ENCODE assay signal across 19 cellular contexts in the genomic region with DNA sequence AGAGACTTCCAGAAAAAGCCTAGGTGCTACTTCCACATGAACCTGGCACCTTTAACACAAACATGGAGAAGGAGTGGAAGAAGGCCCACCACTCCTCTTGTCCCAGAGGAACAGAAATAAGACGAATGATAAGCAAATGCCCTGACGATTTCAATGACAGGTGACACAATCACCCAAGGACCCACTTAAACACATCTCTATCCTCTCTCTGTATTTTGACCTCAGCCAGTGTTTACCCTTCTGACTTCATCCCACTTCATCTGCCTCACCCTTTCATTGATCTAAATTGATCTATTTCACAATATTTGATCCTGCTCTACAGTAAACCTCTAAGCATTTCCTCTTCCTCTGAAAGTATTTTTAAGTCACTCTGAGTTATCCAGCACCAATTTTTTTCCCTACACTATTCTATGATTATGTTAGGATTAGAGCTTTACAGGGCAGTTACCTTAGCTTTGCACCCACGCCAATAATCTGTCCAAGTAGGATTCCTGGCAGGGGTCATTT. TPM values are rescaled to one million over a fixed set of nuclear protein-coding genes. Genes with fewer than 3 reads are reported as not detected.
A peak's percentile ranks its signal among the peaks of the same experiment; 100 is the strongest.
DNase-seq lines count a peak whose midpoint lies in the region; ATAC-seq, FAIRE-seq and TF ChIP-seq lines count a peak whose summit lies in the region.
"Had no signal": no experiment of that assay in that cellular context is flagged by ENCODE, and none has a peak within 500 bp of the region (broad histone marks: within the 10 kb centered on the region; RNA-seq: fewer than 3 reads in every experiment).

No MANE protein-coding gene starts in this region.

- H3K4me1 Mint-ChIP-seq in activated CD8-positive, alpha-beta T cell treated with anti-CD3 and anti-CD28 coated beads for 36 hours (ENCODE audit: low read depth), result no peaks in the 10 kb centered on the region
- H3K4me1 Mint-ChIP-seq in Calu3 (ENCODE audit: low read depth, unreplicated experiment), result peaks cover 32% of the 10 kb centered on the region

- DNase-seq in DMS53 treated with DMSO at 0.1 percent for 48 hours (lab: John Stamatoyannopoulos, UW; ENCODE audit: unreplicated experiment) (peak; percentile 5), HuH-7.5 (ENCODE audit: low spot score) (peak; percentile 37), K562 (ENCODE audit: extremely low read depth in 1 of 4, low spot score in 3 of 4) (no peak), psoas muscle (no peak), D721Med (ENCODE audit: insufficient read length, low spot score) (no peak), Calu3 (no peak)
- DNase-seq in activated CD8-positive, alpha-beta T cell treated with anti-CD3 and anti-CD28 coated beads for 36 hours, result no peak
- DNase-seq: CD8-positive, alpha-beta memory T cell; DMS79; MV-4-11; NCI-H1105 treated with DMSO at 0.1 percent for 48 hours; NCI-H1694; NCI-H446 treated with DMSO at 0.1 percent for 48 hours; PC-9; SHP77 treated with DMSO at 0.1 percent for 48 hours had no signal

- no peak overlapping the region for H3K4me3 Mint-ChIP-seq in activated CD8-positive, alpha-beta T cell treated with anti-CD3 and anti-CD28 coated beads for 36 hours
- no peak overlapping the region for H3K4me3 Mint-ChIP-seq in Calu3 (ENCODE audit: low read depth, unreplicated experiment)
- H3K4me3 Mint-ChIP-seq: CD8-positive, alpha-beta memory T cell had no signal

- no peak for TF ChIP-seq CTCF in K562 (IDR thresholded peaks at IDR 0.05 in 2 of 3, conservative IDR thresholded peaks at IDR 0.05 in 1 of 3; ENCODE audit: insufficient read depth in 2 of 3, low read depth in 1 of 3, low read length in 3 of 3)
- no peak for TF ChIP-seq CTCF in psoas muscle (IDR thresholded peaks at IDR 0.05)
- TF ChIP-seq CTCF in activated CD8-positive, alpha-beta T cell treated with anti-CD3 and anti-CD28 coated beads for 36 hours (IDR thresholded peaks at IDR 0.05), result no peak
- no peak for TF ChIP-seq CTCF in D721Med (IDR thresholded peaks at IDR 0.05; ENCODE audit: insufficient read depth, missing control alignments)
- no peak for TF ChIP-seq CTCF in Calu3 (IDR thresholded peaks at IDR 0.05; ENCODE audit: unreplicated experiment)

- H3K27me3 Mint-ChIP-seq in activated CD8-positive, alpha-beta T cell treated with anti-CD3 and anti-CD28 coated beads for 36 hours, result no peaks in the 10 kb centered on the region
- H3K27me3 Mint-ChIP-seq in Calu3 (ENCODE audit: unreplicated experiment), result no peaks in the 10 kb centered on the region
- H3K27me3 Mint-ChIP-seq: CD8-positive, alpha-beta memory T cell had no signal

- peaks cover 45% of the 10 kb centered on the region for H3K36me3 Mint-ChIP-seq in activated CD8-positive, alpha-beta T cell treated with anti-CD3 and anti-CD28 coated beads for 36 hours (ENCODE audit: low read depth)
- peaks cover 20% of the 10 kb centered on the region for H3K36me3 Mint-ChIP-seq in Calu3 (ENCODE audit: insufficient read depth, unreplicated experiment)

- no peak for TF ChIP-seq RAD21 in K562 (CRISPR knock-in tag; conservative IDR thresholded peaks at IDR 0.05 in 1 of 2, IDR thresholded peaks at IDR 0.05 in 1 of 2)

- POLR2A ChIA-PET in K562 (lab: Yijun Ruan, JAX), result interaction anchor here (0.6 to 1.3 kb wide), 3 partner anchors 9 to 901 kb away, joined by 3 to 4 read pairs (median 3); a partner anchor contains a TSS
- POLR2A ChIA-PET in activated CD8-positive, alpha-beta T cell treated with anti-CD3 and anti-CD28 coated beads for 36 hours (lab: Charles Lee), result interaction anchor here (1.1 to 1.5 kb wide), 2 partner anchors 8 to 10 kb away, joined by 3 to 5 read pairs; a partner anchor contains a TSS

- no peak for TF ChIP-seq POLR2A in K562 (conservative IDR thresholded peaks at IDR 0.05)

- peaks cover 79% of the 10 kb centered on the region for H3K79me2 ChIP-seq in K562 (ENCODE audit: control insufficient read depth, insufficient read depth, low read length)

- in situ Hi-C loops in K562 (cut with MboI), result no loop called here

- no TSS peak for BruUV-seq in K562 (replicated peaks; lab: Mats Ljungman, UMichigan)
- BruUV-seq in Calu3 (replicated peaks; lab: Mats Ljungman, UMichigan), result no TSS peak

- H3K4me1 ChIP-seq in K562 (replicated peaks in 1 of 2; ENCODE audit: control insufficient read depth in 2 of 2, insufficient read depth in 2 of 2, low read length in 2 of 2) (no peaks in the 10 kb centered on the region), psoas muscle (peaks cover 38% of the 10 kb centered on the region)

- H3K36me3 ChIP-seq in K562 (ENCODE audit: control insufficient read depth, insufficient read depth, low read length) (peaks cover 79% of the 10 kb centered on the region), psoas muscle (ENCODE audit: insufficient read depth in 1 of 2, low read depth in 1 of 2) (peaks cover 29 to 43% of the 10 kb centered on the region in 2 donors)

- H2AFZ ChIP-seq in K562 (ENCODE audit: low read depth, low read length), result no peak overlapping the region
- H2AFZ ChIP-seq: PC-9 had no signal

- peaks cover 4% of the 10 kb centered on the region for H3K9me1 ChIP-seq in K562 (ENCODE audit: control insufficient read depth, insufficient read depth, low read length)

- ATAC-seq in K562 (peak; percentile 43), psoas muscle (no peak)
- ATAC-seq in activated CD8-positive, alpha-beta T cell treated with anti-CD3 and anti-CD28 coated beads for 36 hours, result no peak

- H3K27ac ChIP-seq in K562 (ENCODE audit: extremely low read depth, low read depth, low read length) (no peak overlapping the region), psoas muscle (peak overlapping the region; percentile 15)
- H3K27ac ChIP-seq: C4-2B, PC-9, RWPE1, SK-N-MC had no signal

- TF ChIP-seq EP300 in K562 (IDR thresholded peaks at IDR 0.05; ENCODE audit: low read length), result no peak

- no peak overlapping the region for H3K4me3 ChIP-seq in K562
- no peak overlapping the region for H3K4me3 ChIP-seq in psoas muscle
- H3K4me3 ChIP-seq: PC-9, SK-N-MC had no signal

- H3K9ac ChIP-seq in K562 (ENCODE audit: insufficient read depth in 1 of 2, low read depth in 2 of 2, low read length in 2 of 2), result no peak overlapping the region

- no peaks in the 10 kb centered on the region for H3K9me3 Mint-ChIP-seq in activated CD8-positive, alpha-beta T cell treated with anti-CD3 and anti-CD28 coated beads for 36 hours
- peaks cover 2% of the 10 kb centered on the region for H3K9me3 Mint-ChIP-seq in Calu3 (ENCODE audit: low read depth, unreplicated experiment)
- H3K9me3 Mint-ChIP-seq: CD8-positive, alpha-beta memory T cell had no signal

- no peak overlapping the region for H3K27ac Mint-ChIP-seq in activated CD8-positive, alpha-beta T cell treated with anti-CD3 and anti-CD28 coated beads for 36 hours
- no peak overlapping the region for H3K27ac Mint-ChIP-seq in Calu3 (ENCODE audit: unreplicated experiment)

- H3K9me3 ChIP-seq in K562 (replicated peaks; ENCODE audit: control insufficient read depth, insufficient read depth, low read depth, low read length) (no peaks in the 10 kb centered on the region), psoas muscle (no peaks in the 10 kb centered on the region)

- H3K27me3 ChIP-seq in K562 (ENCODE audit: control insufficient read depth in 2 of 2, insufficient read depth in 2 of 2, low read length in 2 of 2) (no peaks in the 10 kb centered on the region), psoas muscle (ENCODE audit: insufficient read depth in 3 of 3, low read length in 2 of 3) (no peaks in the 10 kb centered on the region)

- 82% methylated on average over 3 of the region's 3 CpGs for WGBS in K562 (ENCODE audit: insufficient coverage, low coverage, missing lambda C conversion rate)
- 75 to 88% (median 79%) methylated on average over 3 of the region's 3 CpGs for WGBS in psoas muscle, 3 donors

- H4K20me1 ChIP-seq in K562 (replicated peaks; ENCODE audit: control insufficient read depth, insufficient read depth, low read length), result peaks cover 3% of the 10 kb centered on the region

- H3K4me2 ChIP-seq in K562 (ENCODE audit: insufficient read depth, low read length), result no peak overlapping the region
- H3K4me2 ChIP-seq: PC-9 had no signal

- intact Hi-C loops in K562 (cut with micrococcal nuclease) (no loop called here), psoas muscle (cut with DNase I) (no loop called here), Calu3 (cut with micrococcal nuclease; ENCODE audit: unreplicated experiment) (no loop called here)
- intact Hi-C loops in activated CD8-positive, alpha-beta T cell treated with anti-CD3 and anti-CD28 coated beads for 36 hours (cut with micrococcal nuclease), result no loop called here

- no peak for FAIRE-seq in K562 (lab: Jason Lieb, UNC)
- no peak for FAIRE-seq in D721Med (lab: Jason Lieb, UNC)
- FAIRE-seq: A204.1 had no signal

- CTCF ChIA-PET in K562 (lab: Yijun Ruan, JAX; ENCODE audit: low intra/inter-chr PET ratio) (no interaction called here), Calu3 (lab: Charles Lee) (no interaction called here)
- CTCF ChIA-PET in activated CD8-positive, alpha-beta T cell treated with anti-CD3 and anti-CD28 coated beads for 36 hours (lab: Charles Lee), result no interaction called here

RNA-seq across cellular contexts. Expression of a gene that starts 9.1 kb away (rescaled TPM):
- 47.3 and 57.6 TPM in 2 replicates for total RNA-seq in K562 (2011; cell fraction: chromatin; rRNA removed; ENCODE audit: low replicate concordance)
- total RNA-seq in K562 (2011; cell fraction: nucleolus; rRNA removed), result 34.2 and 43.4 TPM in 2 replicates
- 46.8 and 49.4 TPM in 2 replicates for total RNA-seq in K562 (2011; cell fraction: nucleoplasm; rRNA removed)
- total RNA-seq in K562 (2014; rRNA removed), result 66.7 and 70.9 TPM in 2 replicates
- total RNA-seq in K562 (2014; rRNA removed; fragmentation: Illumina TruSeq; extraction: Trizol), result 75.4 and 75.8 TPM in 2 replicates
- 53.0 and 55.7 TPM in 2 replicates for total RNA-seq in K562 (2015; rRNA removed; fragmentation: Illumina TruSeq; extraction: Trizol)
- total RNA-seq in K562 (2021), result 77.0 and 78.2 TPM in 2 replicates
- 63.1 and 69.4 TPM in 2 replicates for polyA plus RNA-seq in K562 (2011; rRNA removed)
- polyA plus RNA-seq in K562 (2011; cell fraction: cytosol; rRNA removed), result 37.6 and 43.6 TPM in 2 replicates
- polyA plus RNA-seq in K562 (2011; cell fraction: nucleus; rRNA removed), result 47.8 and 51.9 TPM in 2 replicates
- polyA plus RNA-seq in K562 (2012), result 66.7 and 165 TPM in 2 replicates
- 139 and 161 TPM in 2 replicates for polyA plus RNA-seq in K562 (2014; fragmentation: Illumina TruSeq; extraction: Trizol)
- polyA plus RNA-seq in K562 (2014; fragmentation: Nextera tagmentation; extraction: Ambion mirVana), result 100 to 1,000 TPM; 116 to 166 TPM
- 61.7 and 68.3 TPM in 2 replicates for polyA plus RNA-seq in K562 (2014; rRNA removed)
- polyA minus RNA-seq in K562 (2011; rRNA and poly(A)+ RNA removed), result 55.6 and 63.3 TPM in 2 replicates
- polyA minus RNA-seq in K562 (2011; cell fraction: cytosol; rRNA and poly(A)+ RNA removed), result 31.6 and 55.7 TPM in 2 replicates
- 16.7 and 22.7 TPM in 2 replicates for polyA minus RNA-seq in K562 (2011; cell fraction: nucleus; rRNA and poly(A)+ RNA removed)
- total RNA-seq in psoas muscle, result 100 to 1,000 TPM in 3 of 4 donors, 10 to 100 TPM in 1; 98.9 to 381 (median 223) TPM
- 100 to 1,000 TPM in 2 of 3 donors, 10 to 100 TPM in 1; 87.7 to 299 (median 208) TPM for polyA plus RNA-seq in psoas muscle
- 10 to 100 TPM; 48.7 to 51.5 TPM for total RNA-seq in activated CD8-positive, alpha-beta T cell treated with anti-CD3 and anti-CD28 coated beads for 36 hours
- total RNA-seq in Calu3 (2022), result 33.9 and 35.6 TPM in 2 replicates

Comparison
In these comparisons a context has a peak if more than half of its experiments do, and no peak if none do; other contexts are left out.
1. DNase-seq: peak in DMS53 treated with DMSO at 0.1 percent for 48 hours (single experiment) and HuH-7.5 (single experiment); none in K562 (0 of 4), psoas muscle (0 of 2), activated CD8-positive, alpha-beta T cell treated with anti-CD3 and anti-CD28 coated beads for 36 hours (single experiment), D721Med (single experiment) and Calu3 (single experiment).